ENCODE assay signal across 28 cellular contexts in genomic region chr13:71249031-71249430, GRCh38.
DNase-seq lines count a peak whose midpoint lies in the region; ATAC-seq, FAIRE-seq and TF ChIP-seq lines count a peak whose summit lies in the region.
"Had no signal": no experiment of that assay in that cellular context is flagged by ENCODE, and none has a peak within 500 bp of the region (broad histone marks: within the 10 kb centered on the region; RNA-seq: fewer than 3 reads in every experiment).

No MANE protein-coding gene starts in this region.

- H3K36me3 ChIP-seq in bronchial epithelial cell (ENCODE audit: control insufficient read depth, insufficient read depth, low read length) (no peaks in the 10 kb centered on the region), prostate gland (no peaks in the 10 kb centered on the region)
- H3K36me3 ChIP-seq: BE2C, MG63, SJCRH30 had no signal

- WGBS in prostate gland = 47% methylated on average over 2 of the region's 2 CpGs

- ATAC-seq in GM19452 (IDR thresholded peaks at IDR 0.05; ENCODE audit: unreplicated experiment) = no peak
- ATAC-seq: Right ventricle myocardium inferior had no signal

- no peaks in the 10 kb centered on the region for H3K27me3 ChIP-seq in bronchial epithelial cell (ENCODE audit: control insufficient read depth, insufficient read depth, low read length)
- H3K27me3 ChIP-seq in prostate gland (replicated peaks; ENCODE audit: insufficient read depth) = no peaks in the 10 kb centered on the region
- H3K27me3 ChIP-seq: BE2C, MG63, SJCRH30 had no signal

- intact Hi-C loops in prostate gland (cut with DNase I) = no loop called here

- H3K36me3 Mint-ChIP-seq in activated naive CD8-positive, alpha-beta T cell treated with anti-CD3 and anti-CD28 coated beads for 36 hours = no peaks in the 10 kb centered on the region
- H3K36me3 Mint-ChIP-seq: CD14-positive monocyte; CD8-positive, alpha-beta memory T cell had no signal

- H3K27ac Mint-ChIP-seq in activated naive CD8-positive, alpha-beta T cell treated with anti-CD3 and anti-CD28 coated beads for 36 hours = no peak overlapping the region
- H3K27ac Mint-ChIP-seq: CD14-positive monocyte; CD8-positive, alpha-beta memory T cell had no signal

- TF ChIP-seq CTCF in bronchial epithelial cell (IDR thresholded peaks at IDR 0.05; ENCODE audit: insufficient read depth, low read length, severe bottlenecking) (no peak), prostate gland (IDR thresholded peaks at IDR 0.05) (no peak)

- H3K4me1 ChIP-seq in prostate gland (replicated peaks) = no peaks in the 10 kb centered on the region
- H3K4me1 ChIP-seq: BE2C had no signal

- no peaks in the 10 kb centered on the region for H3K4me1 Mint-ChIP-seq in activated naive CD8-positive, alpha-beta T cell treated with anti-CD3 and anti-CD28 coated beads for 36 hours
- H3K4me1 Mint-ChIP-seq: CD8-positive, alpha-beta memory T cell had no signal

- no peaks in the 10 kb centered on the region for H3K9me3 Mint-ChIP-seq in activated naive CD8-positive, alpha-beta T cell treated with anti-CD3 and anti-CD28 coated beads for 36 hours

- TF ChIP-seq POLR2A in prostate gland (IDR thresholded peaks at IDR 0.05) = no peak

- no peak overlapping the region for H3K27ac ChIP-seq in prostate gland
- H3K27ac ChIP-seq: PC-9, SJCRH30 had no signal

- no peak for FAIRE-seq in bronchial epithelial cell (lab: Jason Lieb, UNC)
- FAIRE-seq: GM19239, H54, HTR-8/SVneo had no signal

- H3K4me3 Mint-ChIP-seq in activated naive CD8-positive, alpha-beta T cell treated with anti-CD3 and anti-CD28 coated beads for 36 hours = no peak overlapping the region
- H3K4me3 Mint-ChIP-seq: CD14-positive monocyte; CD8-positive, alpha-beta memory T cell had no signal

- H3K9me3 ChIP-seq in prostate gland = no peaks in the 10 kb centered on the region
- H3K9me3 ChIP-seq: BE2C, MG63, SJCRH30 had no signal

- H3K4me3 ChIP-seq in bronchial epithelial cell (ENCODE audit: low read depth, low read length) = no peak overlapping the region
- H3K4me3 ChIP-seq in prostate gland = no peak overlapping the region
- H3K4me3 ChIP-seq: MG63, PC-9, SJCRH30 had no signal

- H3K27me3 Mint-ChIP-seq in activated naive CD8-positive, alpha-beta T cell treated with anti-CD3 and anti-CD28 coated beads for 36 hours = no peaks in the 10 kb centered on the region
- H3K27me3 Mint-ChIP-seq: CD8-positive, alpha-beta memory T cell had no signal

- DNase-seq in NCI-H748 (lab: John Stamatoyannopoulos, UW; ENCODE audit: unreplicated experiment) (peak; percentile 24), NCI-H748 treated with DMSO at 0.1 percent for 48 hours (lab: John Stamatoyannopoulos, UW) (no peak), bronchial epithelial cell (ENCODE audit: low read depth) (peak; percentile 46), glomerular endothelial cell (ENCODE audit: extremely low read depth, low read depth, low spot score) (peak; percentile 68), prostate gland (ENCODE audit: low spot score) (no peak)
- no peak for DNase-seq in activated naive CD8-positive, alpha-beta T cell treated with anti-CD3 and anti-CD28 coated beads for 36 hours
- DNase-seq: 8988T; ACHN; BE2C; CD8-positive, alpha-beta memory T cell; DMS 273 treated with DMSO at 0.1 percent for 48 hours; KBM-7; MG63; NCI-H1105 treated with DMSO at 0.1 percent for 48 hours; NCI-H2029 treated with DMSO at 0.1 percent for 48 hours; NCI-H2171; NCI-H226; NCI-H510A treated with DMSO at 0.1 percent for 48 hours; NCI-H82; NK-92 treated with Interleukin-12 subunit alpha and Interleukin-12 subunit beta, amount 100 ng/mL, for 24 hours; PC-9; SJCRH30 had no signal

Comparison
In these comparisons a context has a peak if more than half of its experiments do, and no peak if none do; other contexts are left out.
1. DNase-seq: peak in NCI-H748 (single experiment), bronchial epithelial cell (single experiment) and glomerular endothelial cell (single experiment); none in NCI-H748 treated with DMSO at 0.1 percent for 48 hours (single experiment), activated naive CD8-positive, alpha-beta T cell treated with anti-CD3 and anti-CD28 coated beads for 36 hours (single experiment) and prostate gland (single experiment).